In genomic region chr7:101884671-101885596, GRCh38 we compare ENCODE assay signal across 11 cellular contexts.
A peak's percentile ranks its signal among the peaks of the same experiment; 100 is the strongest.
DNase-seq lines count a peak whose midpoint lies in the region; ATAC-seq, FAIRE-seq and TF ChIP-seq lines count a peak whose summit lies in the region.
"Had no signal": no experiment of that assay in that cellular context is flagged by ENCODE, and none has a peak within 500 bp of the region (broad histone marks: within the 10 kb centered on the region; RNA-seq: fewer than 3 reads in every experiment).

No MANE protein-coding gene starts in this region.

- H4K5ac ChIP-seq in mesendoderm (ENCODE audit: low read length) = no peak overlapping the region

- intact Hi-C loops in Caco-2 (cut with micrococcal nuclease; ENCODE audit: unreplicated experiment) = no loop called here

- H2BK15ac ChIP-seq in mesendoderm (replicated peaks; ENCODE audit: low read depth) = no peak overlapping the region

- peak overlapping the region; percentile 42 for H3K56ac ChIP-seq in mesendoderm (ENCODE audit: low read length)

- peaks cover 83% of the 10 kb centered on the region for H4K20me1 ChIP-seq in OCI-LY3 (ENCODE audit: insufficient read depth, low read length)

- H3K36me3 ChIP-seq in Caco-2 (ENCODE audit: control insufficient read depth, insufficient read depth, low read length) (no peaks in the 10 kb centered on the region; the same call in 1 of the 2 replicates), OCI-LY3 (replicated peaks; ENCODE audit: low read depth, low read length) (no peaks in the 10 kb centered on the region), mesendoderm (ENCODE audit: control insufficient read depth, insufficient read depth, low read length) (no peaks in the 10 kb centered on the region)
- H3K36me3 ChIP-seq: spleen had no signal

- H3K36me3 Mint-ChIP-seq in Caco-2 (ENCODE audit: insufficient read depth, unreplicated experiment) = peaks cover 80% of the 10 kb centered on the region

- H3K27ac Mint-ChIP-seq in Caco-2 (ENCODE audit: unreplicated experiment) = peak overlapping the region; percentile 95

- H3K27me3 ChIP-seq in Caco-2 (replicated peaks; ENCODE audit: control insufficient read depth, insufficient read depth, low read length) = no peaks in the 10 kb centered on the region
- no peaks in the 10 kb centered on the region for H3K27me3 ChIP-seq in OCI-LY3 (ENCODE audit: low read depth, low read length)
- no peaks in the 10 kb centered on the region for H3K27me3 ChIP-seq in mesendoderm (ENCODE audit: insufficient read depth, low read length, poor library complexity)
- H3K27me3 ChIP-seq: spleen had no signal

- peak overlapping the region; percentile 33 for H3K4me3 Mint-ChIP-seq in Caco-2 (ENCODE audit: unreplicated experiment)

- no peak overlapping the region for H2AK5ac ChIP-seq in mesendoderm (ENCODE audit: low read length)

- H3K4ac ChIP-seq in mesendoderm (ENCODE audit: low read depth, low read length) = no peak overlapping the region

- H3K79me2 ChIP-seq in OCI-LY3 (ENCODE audit: low read length) = peaks cover 82% of the 10 kb centered on the region
- H3K79me2 ChIP-seq in mesendoderm (ENCODE audit: control insufficient read depth, insufficient read depth, low read length) = peaks cover 96% of the 10 kb centered on the region

- peaks cover 19% of the 10 kb centered on the region for H3K79me1 ChIP-seq in mesendoderm (ENCODE audit: low read length)

- no peak overlapping the region for H3K27ac ChIP-seq in OCI-LY3 (ENCODE audit: low read length)
- no peak overlapping the region for H3K27ac ChIP-seq in mesendoderm (ENCODE audit: low read depth, low read length)
- H3K27ac ChIP-seq: spleen had no signal

- WGBS in mesendoderm (ENCODE audit: extremely low coverage, insufficient coverage, low lambda C conversion rate) = no CpG with 5 or more reads among the region's 13 CpGs

- H3K23ac ChIP-seq in mesendoderm (ENCODE audit: low read length) = no peak overlapping the region

- peak; percentile 65 for ATAC-seq in GM19372 (IDR thresholded peaks at IDR 0.05; ENCODE audit: low read depth, unreplicated experiment)

- H3K27me3 Mint-ChIP-seq in Caco-2 (ENCODE audit: insufficient read depth, unreplicated experiment) = no peaks in the 10 kb centered on the region

- no peak overlapping the region for H2BK120ac ChIP-seq in mesendoderm (ENCODE audit: low read depth, low read length)

- CTCF ChIA-PET in Caco-2 (lab: Charles Lee) = no interaction called here

- no peaks in the 10 kb centered on the region for H3K9me3 ChIP-seq in Caco-2
- H3K9me3 ChIP-seq in OCI-LY3 (ENCODE audit: insufficient read depth, low read length) = no peaks in the 10 kb centered on the region
- H3K9me3 ChIP-seq: spleen had no signal

- no peak for FAIRE-seq in frontal cortex (lab: Jason Lieb, UNC)

- no peak for TF ChIP-seq CTCF in Caco-2 (IDR thresholded peaks at IDR 0.05; ENCODE audit: insufficient read depth in 1 of 2, low read depth in 1 of 2, low read length in 1 of 2, severe bottlenecking in 1 of 2, unreplicated experiment in 1 of 2)
- no peak for TF ChIP-seq CTCF in OCI-LY3 (IDR thresholded peaks at IDR 0.05; ENCODE audit: low read depth, low read length)

- H4K8ac ChIP-seq in mesendoderm (ENCODE audit: low read depth, low read length) = no peak overlapping the region

- DNase-seq in Caco-2 (no peak), mesendoderm (no peak), nucleus accumbens (lab: John Stamatoyannopoulos, UW) (no peak), NCI-H524 treated with DMSO at 0.1 percent for 48 hours (lab: John Stamatoyannopoulos, UW) (no peak), NCI-H1930 (lab: John Stamatoyannopoulos, UW) (no peak), frontal cortex (ENCODE audit: low spot score in 2 of 2) (no peak)
- DNase-seq: glutamatergic neuron, NCI-H1092 treated with DMSO at 0.1 percent for 48 hours, spleen had no signal

- H2BK5ac ChIP-seq in mesendoderm (ENCODE audit: low read length) = no peak overlapping the region

- no TSS peak for BruUV-seq in Caco-2 (replicated peaks; lab: Mats Ljungman, UMichigan)

- no peak overlapping the region for H2AFZ ChIP-seq in OCI-LY3 (ENCODE audit: low read depth, low read length)

- peaks cover 62% of the 10 kb centered on the region for H3K4me1 Mint-ChIP-seq in Caco-2 (ENCODE audit: low read depth, unreplicated experiment)

- H3K18ac ChIP-seq in mesendoderm (ENCODE audit: low read length) = no peak overlapping the region

- peaks cover 56% of the 10 kb centered on the region for H3K4me1 ChIP-seq in Caco-2
- H3K4me1 ChIP-seq in OCI-LY3 (ENCODE audit: low read length) = peaks cover 14% of the 10 kb centered on the region
- peaks cover 9% of the 10 kb centered on the region for H3K4me1 ChIP-seq in mesendoderm (ENCODE audit: control insufficient read depth, low read depth, low read length)

- H3K9me3 Mint-ChIP-seq in Caco-2 (ENCODE audit: unreplicated experiment) = no peaks in the 10 kb centered on the region

- no peak overlapping the region for H3K4me3 ChIP-seq in Caco-2 (ENCODE audit: low read depth, low read length)
- H3K4me3 ChIP-seq in OCI-LY3 (ENCODE audit: low read length) = no peak overlapping the region
- no peak overlapping the region for H3K4me3 ChIP-seq in mesendoderm (ENCODE audit: low read length)
- H3K4me3 ChIP-seq: spleen had no signal

- H3K4me2 ChIP-seq in OCI-LY3 (ENCODE audit: low read length) (peak overlapping the region; percentile 34), mesendoderm (ENCODE audit: low read length) (no peak overlapping the region)

- POLR2A ChIA-PET in Caco-2 (lab: Charles Lee) = interaction anchor here (0.6 kb wide), 1 partner anchor 48 kb away, joined by 6 read pairs; no protein-coding TSS in a partner anchor

- H3K9ac ChIP-seq in OCI-LY3 (ENCODE audit: low read length) (no peak overlapping the region), mesendoderm (ENCODE audit: low read length) (no peak overlapping the region)
